23 cellular contexts compared by ENCODE assay signal in the genomic region with DNA sequence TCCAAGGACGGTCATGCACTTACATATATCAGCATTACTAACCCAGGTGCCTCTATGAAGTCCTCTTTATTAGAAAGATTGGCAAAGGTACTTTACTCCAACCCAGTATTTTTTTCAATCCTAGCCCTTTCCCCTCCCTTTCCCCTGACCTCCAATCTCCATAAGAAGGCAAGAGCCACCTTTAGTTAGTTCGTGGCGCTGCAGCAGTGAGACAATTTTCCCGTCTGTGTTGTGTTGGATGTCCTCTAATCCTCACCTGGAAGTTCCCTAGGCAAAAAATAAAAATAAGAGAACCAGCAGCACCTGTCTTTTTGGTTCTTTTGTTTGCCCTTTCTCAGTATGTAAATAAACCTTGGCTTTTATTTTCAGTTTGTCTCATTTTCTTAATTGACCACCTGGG.
A peak's percentile ranks its signal among the peaks of the same experiment; 100 is the strongest.
DNase-seq lines count a peak whose midpoint lies in the region; ATAC-seq and TF ChIP-seq lines count a peak whose summit lies in the region.
"Had no signal": no experiment of that assay in that cellular context is flagged by ENCODE, and none has a peak within 500 bp of the region (broad histone marks: within the 10 kb centered on the region; RNA-seq: fewer than 3 reads in every experiment).

No MANE protein-coding gene starts in this region.

- DNase-seq in GM23338 (ENCODE audit: low spot score) (peak; percentile 33), NCI-H1436 treated with DMSO at 0.1 percent for 48 hours (lab: John Stamatoyannopoulos, UW) (peak; percentile 53), NCI-H748 treated with DMSO at 0.1 percent for 48 hours (lab: John Stamatoyannopoulos, UW) (peak; percentile 98), iPS-NIHi11 (ENCODE audit: low spot score) (peak; percentile 17), NCI-H82 (lab: John Stamatoyannopoulos, UW) (no peak), left lung (no peak)
- DNase-seq: activated B cell treated with CpG ODN at 0.5 μM for 24 hours; activated CD4-positive, alpha-beta memory T cell treated with anti-CD3 and anti-CD28 coated beads for 36 hours; activated T-cell treated with anti-CD3 and anti-CD28 coated beads for 4 hours; CD4-positive, alpha-beta memory T cell; cortex of kidney; DMS79; naive thymus-derived CD4-positive, alpha-beta T cell; NCI-H1048; retina; SK-N-SH; spleen; stimulated activated CD4-positive, alpha-beta T cell treated with anti-CD3 and anti-CD28 coated beads, Interleukin-4, amount 100 ng/mL, for 1 hour; stimulated activated naive CD4-positive, alpha-beta T cell; testis had no signal

- no peaks in the 10 kb centered on the region for H3K9me3 ChIP-seq in left lung
- H3K9me3 ChIP-seq: breast epithelium, SK-N-SH, testis, vagina had no signal

- H3F3A ChIP-seq in GM23338 (replicated peaks; ENCODE audit: low read depth), result no peaks in the 10 kb centered on the region

- H3K27me3 ChIP-seq in GM23338 (ENCODE audit: insufficient read depth) (no peaks in the 10 kb centered on the region), left lung (no peaks in the 10 kb centered on the region)
- H3K27me3 ChIP-seq: breast epithelium, spleen, testis, vagina had no signal

- H3K27ac Mint-ChIP-seq in GM23338, result no peak overlapping the region
- H3K27ac Mint-ChIP-seq: activated B cell treated with CpG ODN at 0.5 μM for 24 hours; activated CD4-positive, alpha-beta memory T cell treated with anti-CD3 and anti-CD28 coated beads for 36 hours; CD4-positive, alpha-beta memory T cell; naive thymus-derived CD4-positive, alpha-beta T cell had no signal

- no peak overlapping the region for H3K4me2 ChIP-seq in GM23338
- H3K4me2 ChIP-seq: SK-N-SH had no signal

- TF ChIP-seq CTCF in GM23338 (conservative IDR thresholded peaks at IDR 0.05; ENCODE audit: low read depth in 2 of 2) (peak; percentile 8 to 39; a peak in 2 of 4 replicates), left lung (IDR thresholded peaks at IDR 0.05) (no peak)

- H2AFZ ChIP-seq in GM23338, result no peak overlapping the region

- no peaks in the 10 kb centered on the region for H4K20me1 ChIP-seq in GM23338 (replicated peaks; ENCODE audit: insufficient read depth)

- intact Hi-C loops in left lung (cut with DNase I), result no loop called here

- no peaks in the 10 kb centered on the region for H3K9me2 ChIP-seq in GM23338 (ENCODE audit: insufficient read depth)
- H3K9me2 ChIP-seq: SK-N-SH had no signal

- H3K27me3 Mint-ChIP-seq in GM23338 (ENCODE audit: insufficient read depth, low read depth, poor library complexity), result no peaks in the 10 kb centered on the region
- H3K27me3 Mint-ChIP-seq: activated B cell treated with CpG ODN at 0.5 μM for 24 hours; activated CD4-positive, alpha-beta memory T cell treated with anti-CD3 and anti-CD28 coated beads for 36 hours; CD4-positive, alpha-beta memory T cell; naive thymus-derived CD4-positive, alpha-beta T cell had no signal

- H3K27ac ChIP-seq in GM23338 (ENCODE audit: low read depth) (no peak overlapping the region), left lung (no peak overlapping the region)
- H3K27ac ChIP-seq: breast epithelium, spleen, testis, vagina had no signal

- no peaks in the 10 kb centered on the region for H3K4me1 Mint-ChIP-seq in GM23338
- H3K4me1 Mint-ChIP-seq: activated B cell treated with CpG ODN at 0.5 μM for 24 hours had no signal

- no peaks in the 10 kb centered on the region for H3K79me2 ChIP-seq in GM23338 (replicated peaks; ENCODE audit: insufficient read depth)

- H3K36me3 Mint-ChIP-seq in GM23338 (ENCODE audit: low read depth), result no peaks in the 10 kb centered on the region
- H3K36me3 Mint-ChIP-seq: activated CD4-positive, alpha-beta memory T cell treated with anti-CD3 and anti-CD28 coated beads for 36 hours; CD4-positive, alpha-beta memory T cell; naive thymus-derived CD4-positive, alpha-beta T cell had no signal

- H3K4me3 ChIP-seq in GM23338 (no peak overlapping the region), left lung (no peak overlapping the region)
- H3K4me3 ChIP-seq: breast epithelium, spleen, testis, vagina had no signal

- no peak overlapping the region for H3K4me3 Mint-ChIP-seq in GM23338
- H3K4me3 Mint-ChIP-seq: activated B cell treated with CpG ODN at 0.5 μM for 24 hours; activated CD4-positive, alpha-beta memory T cell treated with anti-CD3 and anti-CD28 coated beads for 36 hours; naive thymus-derived CD4-positive, alpha-beta T cell had no signal

- ATAC-seq in GM23338, result no peak
- ATAC-seq in HG02798 (IDR thresholded peaks at IDR 0.05; ENCODE audit: poor library complexity, unreplicated experiment), result no peak
- no peak for ATAC-seq in left lung
- ATAC-seq: naive thymus-derived CD4-positive, alpha-beta T cell had no signal

- H3K4me1 ChIP-seq in GM23338 (ENCODE audit: insufficient read depth) (no peaks in the 10 kb centered on the region), left lung (no peaks in the 10 kb centered on the region)
- H3K4me1 ChIP-seq: breast epithelium, spleen, testis, vagina had no signal

- H3K36me3 ChIP-seq in GM23338 (ENCODE audit: insufficient read depth), result no peaks in the 10 kb centered on the region
- no peaks in the 10 kb centered on the region for H3K36me3 ChIP-seq in left lung
- H3K36me3 ChIP-seq: breast epithelium, spleen, vagina had no signal

- no peaks in the 10 kb centered on the region; the same call in 2 of the 3 replicates for H3K9me3 Mint-ChIP-seq in GM23338

TF ChIP-seq in GM23338, 12 proteins besides CTCF, POLR2A, EP300 and RAD21 (continues in another document):
- TF ChIP-seq ZNF114 (CRISPR knock-in tag; IDR thresholded peaks at IDR 0.05) (no peak), EZH2 (IDR thresholded peaks at IDR 0.05; ENCODE audit: low read depth, unreplicated experiment) (no peak), NANOG (IDR thresholded peaks at IDR 0.05; ENCODE audit: borderline replicate concordance) (no peak), JUNB (IDR thresholded peaks at IDR 0.05; ENCODE audit: unreplicated experiment) (no peak), CREB1 (CRISPR knock-in tag; IDR thresholded peaks at IDR 0.05; ENCODE audit: low read depth) (no peak), POLR2AphosphoS5 (IDR thresholded peaks at IDR 0.05; ENCODE audit: low read depth) (no peak), ZNF331 (CRISPR knock-in tag; IDR thresholded peaks at IDR 0.05; ENCODE audit: low read depth) (no peak), STAT1 (IDR thresholded peaks at IDR 0.05; ENCODE audit: unreplicated experiment) (no peak)
- TF ChIP-seq, protein P1, sequence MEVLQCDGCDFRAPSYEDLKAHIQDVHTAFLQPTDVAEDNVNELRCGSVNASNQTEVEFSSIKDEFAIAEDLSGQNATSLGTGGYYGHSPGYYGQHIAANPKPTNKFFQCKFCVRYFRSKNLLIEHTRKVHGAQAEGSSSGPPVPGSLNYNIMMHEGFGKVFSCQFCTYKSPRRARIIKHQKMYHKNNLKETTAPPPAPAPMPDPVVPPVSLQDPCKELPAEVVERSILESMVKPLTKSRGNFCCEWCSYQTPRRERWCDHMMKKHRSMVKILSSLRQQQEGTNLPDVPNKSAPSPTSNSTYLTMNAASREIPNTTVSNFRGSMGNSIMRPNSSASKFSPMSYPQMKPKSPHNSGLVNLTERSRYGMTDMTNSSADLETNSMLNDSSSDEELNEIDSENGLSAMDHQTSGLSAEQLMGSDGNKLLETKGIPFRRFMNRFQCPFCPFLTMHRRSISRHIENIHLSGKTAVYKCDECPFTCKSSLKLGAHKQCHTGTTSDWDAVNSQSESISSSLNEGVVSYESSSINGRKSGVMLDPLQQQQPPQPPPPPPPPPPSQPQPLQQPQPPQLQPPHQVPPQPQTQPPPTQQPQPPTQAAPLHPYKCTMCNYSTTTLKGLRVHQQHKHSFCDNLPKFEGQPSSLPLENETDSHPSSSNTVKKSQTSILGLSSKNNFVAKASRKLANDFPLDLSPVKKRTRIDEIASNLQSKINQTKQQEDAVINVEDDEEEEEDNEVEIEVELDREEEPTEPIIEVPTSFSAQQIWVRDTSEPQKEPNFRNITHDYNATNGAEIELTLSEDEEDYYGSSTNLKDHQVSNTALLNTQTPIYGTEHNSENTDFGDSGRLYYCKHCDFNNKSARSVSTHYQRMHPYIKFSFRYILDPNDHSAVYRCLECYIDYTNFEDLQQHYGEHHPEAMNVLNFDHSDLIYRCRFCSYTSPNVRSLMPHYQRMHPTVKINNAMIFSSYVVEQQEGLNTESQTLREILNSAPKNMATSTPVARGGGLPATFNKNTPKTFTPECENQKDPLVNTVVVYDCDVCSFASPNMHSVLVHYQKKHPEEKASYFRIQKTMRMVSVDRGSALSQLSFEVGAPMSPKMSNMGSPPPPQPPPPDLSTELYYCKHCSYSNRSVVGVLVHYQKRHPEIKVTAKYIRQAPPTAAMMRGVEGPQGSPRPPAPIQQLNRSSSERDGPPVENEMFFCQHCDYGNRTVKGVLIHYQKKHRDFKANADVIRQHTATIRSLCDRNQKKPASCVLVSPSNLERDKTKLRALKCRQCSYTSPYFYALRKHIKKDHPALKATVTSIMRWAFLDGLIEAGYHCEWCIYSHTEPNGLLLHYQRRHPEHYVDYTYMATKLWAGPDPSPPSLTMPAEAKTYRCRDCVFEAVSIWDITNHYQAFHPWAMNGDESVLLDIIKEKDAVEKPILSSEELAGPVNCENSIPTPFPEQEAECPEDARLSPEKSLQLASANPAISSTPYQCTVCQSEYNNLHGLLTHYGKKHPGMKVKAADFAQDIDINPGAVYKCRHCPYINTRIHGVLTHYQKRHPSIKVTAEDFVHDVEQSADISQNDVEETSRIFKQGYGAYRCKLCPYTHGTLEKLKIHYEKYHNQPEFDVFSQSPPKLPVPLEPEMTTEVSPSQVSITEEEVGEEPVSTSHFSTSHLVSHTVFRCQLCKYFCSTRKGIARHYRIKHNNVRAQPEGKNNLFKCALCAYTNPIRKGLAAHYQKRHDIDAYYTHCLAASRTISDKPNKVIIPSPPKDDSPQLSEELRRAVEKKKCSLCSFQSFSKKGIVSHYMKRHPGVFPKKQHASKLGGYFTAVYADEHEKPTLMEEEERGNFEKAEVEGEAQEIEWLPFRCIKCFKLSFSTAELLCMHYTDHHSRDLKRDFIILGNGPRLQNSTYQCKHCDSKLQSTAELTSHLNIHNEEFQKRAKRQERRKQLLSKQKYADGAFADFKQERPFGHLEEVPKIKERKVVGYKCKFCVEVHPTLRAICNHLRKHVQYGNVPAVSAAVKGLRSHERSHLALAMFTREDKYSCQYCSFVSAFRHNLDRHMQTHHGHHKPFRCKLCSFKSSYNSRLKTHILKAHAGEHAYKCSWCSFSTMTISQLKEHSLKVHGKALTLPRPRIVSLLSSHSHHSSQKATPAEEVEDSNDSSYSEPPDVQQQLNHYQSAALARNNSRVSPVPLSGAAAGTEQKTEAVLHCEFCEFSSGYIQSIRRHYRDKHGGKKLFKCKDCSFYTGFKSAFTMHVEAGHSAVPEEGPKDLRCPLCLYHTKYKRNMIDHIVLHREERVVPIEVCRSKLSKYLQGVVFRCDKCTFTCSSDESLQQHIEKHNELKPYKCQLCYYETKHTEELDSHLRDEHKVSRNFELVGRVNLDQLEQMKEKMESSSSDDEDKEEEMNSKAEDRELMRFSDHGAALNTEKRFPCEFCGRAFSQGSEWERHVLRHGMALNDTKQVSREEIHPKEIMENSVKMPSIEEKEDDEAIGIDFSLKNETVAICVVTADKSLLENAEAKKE (CRISPR knock-in tag; IDR thresholded peaks at IDR 0.05), result no peak

Comparison
In these comparisons a context has a peak if more than half of its experiments do, and no peak if none do; other contexts are left out.
1. DNase-seq: peak in GM23338 (single experiment), NCI-H1436 treated with DMSO at 0.1 percent for 48 hours (single experiment), NCI-H748 treated with DMSO at 0.1 percent for 48 hours (single experiment) and iPS-NIHi11 (single experiment); none in NCI-H82 (single experiment) and left lung (0 of 2).
2. CTCF ChIP-seq: peak in GM23338 (2 of 2); none in left lung (0 of 2).